11 cellular contexts compared by ENCODE assay signal in genomic region chr5:160469156-160470144, GRCh38. TPM values are rescaled to one million over a fixed set of nuclear protein-coding genes. Genes with fewer than 3 reads are reported as not detected.
DNase-seq lines count a peak whose midpoint lies in the region; TF ChIP-seq lines count a peak whose summit lies in the region.
"Had no signal": no experiment of that assay in that cellular context is flagged by ENCODE, and none has a peak within 500 bp of the region (broad histone marks: within the 10 kb centered on the region; RNA-seq: fewer than 3 reads in every experiment).

No MANE protein-coding gene starts in this region.

- H3K9me2 ChIP-seq in DOHH2 (replicated peaks; ENCODE audit: control insufficient read depth, low read length) = no peaks in the 10 kb centered on the region

- peak overlapping the region; percentile 79 for H3K4me3 ChIP-seq in DOHH2 (ENCODE audit: low read length)
- peak overlapping the region; percentile 45 for H3K4me3 ChIP-seq in HFF-Myc (replicated peaks; ENCODE audit: low read depth, low read length)
- H3K4me3 ChIP-seq in mucosa of stomach (ENCODE audit: low read length) = no peak overlapping the region
- H3K4me3 ChIP-seq in ascending aorta = peak overlapping the region in 1 of 2 donors; percentile 30
- H3K4me3 ChIP-seq: K562 had no signal

- H3K27me3 ChIP-seq in DOHH2 (ENCODE audit: control insufficient read depth, low read length) (no peaks in the 10 kb centered on the region), mucosa of stomach (ENCODE audit: control insufficient read depth, insufficient read depth, low read length) (no peaks in the 10 kb centered on the region), ascending aorta (no peaks in the 10 kb centered on the region)

- H3K27me3 Mint-ChIP-seq in activated T-helper 2 cell treated with anti-CD3 and anti-CD28 coated beads, Interferon-gamma antibody, Interleukin-2, Interleukin-4, amounts not matched to agents 10 μg/mL and 5 μg/mL and 100 μg/mL, durations not matched to agents 14 hours and 24 hours and 36 hours (ENCODE audit: low read depth) = no peaks in the 10 kb centered on the region

- H3K4me1 Mint-ChIP-seq in activated T-helper 2 cell treated with anti-CD3 and anti-CD28 coated beads, Interferon-gamma antibody, Interleukin-2, Interleukin-4, amounts not matched to agents 10 μg/mL and 5 μg/mL and 100 μg/mL, durations not matched to agents 14 hours and 24 hours and 36 hours (ENCODE audit: low read depth) = peaks cover 69% of the 10 kb centered on the region

- H3K27ac Mint-ChIP-seq in activated T-helper 2 cell treated with anti-CD3 and anti-CD28 coated beads, Interferon-gamma antibody, Interleukin-2, Interleukin-4, amounts not matched to agents 10 μg/mL and 5 μg/mL and 100 μg/mL, durations not matched to agents 14 hours and 24 hours and 36 hours = peak overlapping the region; percentile 88

- H3K9me3 Mint-ChIP-seq in activated T-helper 2 cell treated with anti-CD3 and anti-CD28 coated beads, Interferon-gamma antibody, Interleukin-2, Interleukin-4, amounts not matched to agents 10 μg/mL and 5 μg/mL and 100 μg/mL, durations not matched to agents 14 hours and 24 hours and 36 hours = no peaks in the 10 kb centered on the region

- peak overlapping the region; percentile 75 for H3K4me2 ChIP-seq in DOHH2 (ENCODE audit: low read length)

- peak overlapping the region; percentile 17 for H3K9ac ChIP-seq in mucosa of stomach (ENCODE audit: low read length)

- peak overlapping the region; percentile 96 for H3K4me3 Mint-ChIP-seq in activated T-helper 2 cell treated with anti-CD3 and anti-CD28 coated beads, Interferon-gamma antibody, Interleukin-2, Interleukin-4, amounts not matched to agents 10 μg/mL and 5 μg/mL and 100 μg/mL, durations not matched to agents 14 hours and 24 hours and 36 hours (ENCODE audit: low read depth)

- no peak for TF ChIP-seq CTCF in DOHH2 (IDR thresholded peaks at IDR 0.05; ENCODE audit: low read depth, low read length, poor library complexity, severe bottlenecking)
- no peak for TF ChIP-seq CTCF in HFF-Myc (IDR thresholded peaks at IDR 0.05; ENCODE audit: low read depth, low read length, missing control alignments)
- TF ChIP-seq CTCF in ascending aorta (IDR thresholded peaks at IDR 0.05) = no peak

- 0 out of 2 replicates have a peak, but pooled peaks cover 8% of the 10 kb centered on the region for H4K20me1 ChIP-seq in DOHH2 (ENCODE audit: control insufficient read depth, insufficient read depth, low read depth, low read length)

- DNase-seq in HFF-Myc (ENCODE audit: extremely low read depth, low read depth) (no peak), GOT3 (lab: John Stamatoyannopoulos, UW) (no peak), ascending aorta (ENCODE audit: low spot score in 2 of 2) (no peak), DMS79 treated with DMSO at 0.1 percent for 48 hours (lab: John Stamatoyannopoulos, UW) (no peak), DMS114 treated with DMSO at 0.1 percent for 48 hours (lab: John Stamatoyannopoulos, UW; ENCODE audit: unreplicated experiment) (no peak)
- DNase-seq in activated T-helper 2 cell treated with anti-CD3 and anti-CD28 coated beads, Interferon-gamma antibody, Interleukin-2, Interleukin-4, amounts not matched to agents 10 μg/mL and 5 μg/mL and 100 μg/mL, durations not matched to agents 14 hours and 24 hours and 36 hours (ENCODE audit: low spot score) = no peak
- DNase-seq: activated effector memory CD4-positive, alpha-beta T cell treated with anti-CD3 and anti-CD28 coated beads, Interleukin-2, amount 50 U/mL, for 16 hours; DMS79 had no signal

- H3K27ac ChIP-seq in DOHH2 (ENCODE audit: low read depth, low read length) = peak overlapping the region; percentile 92
- H3K27ac ChIP-seq in ascending aorta = no peak overlapping the region

- H3K4me1 ChIP-seq in DOHH2 (ENCODE audit: control insufficient read depth, low read length) (peaks cover 71% of the 10 kb centered on the region), mucosa of stomach (ENCODE audit: control insufficient read depth, insufficient read depth, low read length) (peaks cover 35% of the 10 kb centered on the region), ascending aorta (peaks cover 0 to 9% of the 10 kb centered on the region in 2 donors)

- H3K9me3 ChIP-seq in DOHH2 (ENCODE audit: control insufficient read depth, insufficient read depth, low read length) (no peaks in the 10 kb centered on the region), mucosa of stomach (ENCODE audit: control insufficient read depth, low read length) (no peaks in the 10 kb centered on the region), ascending aorta (no peaks in the 10 kb centered on the region)

- intact Hi-C loops in activated T-helper 2 cell treated with anti-CD3 and anti-CD28 coated beads, Interferon-gamma antibody, Interleukin-2, Interleukin-4, amounts not matched to agents 10 μg/mL and 5 μg/mL and 100 μg/mL, durations not matched to agents 14 hours and 24 hours and 36 hours (cut with micrococcal nuclease) = loop anchor here (2.0 kb wide), 1 partner anchor 15 kb away; no protein-coding TSS in a partner anchor
- intact Hi-C loops in ascending aorta (cut with DNase I) = no loop called here

- H3K79me2 ChIP-seq in DOHH2 (ENCODE audit: control insufficient read depth, low read length) = peaks cover 64% of the 10 kb centered on the region

- H3K36me3 ChIP-seq in DOHH2 (ENCODE audit: control insufficient read depth, low read length) = peaks cover 40% of the 10 kb centered on the region
- no peaks in the 10 kb centered on the region for H3K36me3 ChIP-seq in mucosa of stomach (ENCODE audit: control insufficient read depth, insufficient read depth, low read length)
- H3K36me3 ChIP-seq in ascending aorta = no peaks in the 10 kb centered on the region

- peaks cover 50% of the 10 kb centered on the region for H3K36me3 Mint-ChIP-seq in activated T-helper 2 cell treated with anti-CD3 and anti-CD28 coated beads, Interferon-gamma antibody, Interleukin-2, Interleukin-4, amounts not matched to agents 10 μg/mL and 5 μg/mL and 100 μg/mL, durations not matched to agents 14 hours and 24 hours and 36 hours (ENCODE audit: low read depth)

- peaks cover 10% of the 10 kb centered on the region for H3F3A ChIP-seq in DOHH2 (ENCODE audit: control insufficient read depth, insufficient read depth)

RNA-seq across cellular contexts. Expression of gene PTTG1, which starts 47.8 kb away (rescaled TPM):
- 142 and 146 TPM in 2 replicates for total RNA-seq in activated T-helper 2 cell treated with anti-CD3 and anti-CD28 coated beads, Interferon-gamma antibody, Interleukin-2, Interleukin-4, amounts not matched to agents 10 μg/mL and 5 μg/mL and 100 μg/mL, durations not matched to agents 14 hours and 24 hours and 36 hours
- 8.6 TPM for total RNA-seq in ascending aorta

RNA-seq across cellular contexts. Expression of gene SLU7, which starts 50.6 kb away (rescaled TPM):
- 41.3 and 44.3 TPM in 2 replicates for total RNA-seq in activated T-helper 2 cell treated with anti-CD3 and anti-CD28 coated beads, Interferon-gamma antibody, Interleukin-2, Interleukin-4, amounts not matched to agents 10 μg/mL and 5 μg/mL and 100 μg/mL, durations not matched to agents 14 hours and 24 hours and 36 hours
- 10.2 TPM for total RNA-seq in ascending aorta

Comparison
In these comparisons a context has a peak if more than half of its experiments do, and no peak if none do; other contexts are left out.
1. RNA of gene PTTG1, which starts 47.8 kb away (total RNA-seq): 142 to 146 TPM in activated T-helper 2 cell treated with anti-CD3 and anti-CD28 coated beads, Interferon-gamma antibody, Interleukin-2, Interleukin-4, amounts not matched to agents 10 μg/mL and 5 μg/mL and 100 μg/mL, durations not matched to agents 14 hours and 24 hours and 36 hours; 8.6 TPM in ascending aorta (single experiment); every median in the first group is over 10 times any median in the second.